23 cellular contexts compared by ENCODE assay signal in genomic region chr7:7731732-7732131, GRCh38. TPM values are rescaled to one million over a fixed set of nuclear protein-coding genes. Genes with fewer than 3 reads are reported as not detected.
A peak's percentile ranks its signal among the peaks of the same experiment; 100 is the strongest.
DNase-seq lines count a peak whose midpoint lies in the region; ATAC-seq, FAIRE-seq and TF ChIP-seq lines count a peak whose summit lies in the region.
"Had no signal": no experiment of that assay in that cellular context is flagged by ENCODE, and none has a peak within 500 bp of the region (broad histone marks: within the 10 kb centered on the region; RNA-seq: fewer than 3 reads in every experiment).

No MANE protein-coding gene starts in this region.

- FAIRE-seq in GM19239 (lab: Jason Lieb, UNC) (peak; percentile 33), islet of Langerhans (lab: Jason Lieb, UNC) (peak; percentile 68)

- no peak for TF ChIP-seq CTCF in Panc1 (IDR thresholded peaks at IDR 0.05)
- TF ChIP-seq CTCF in upper lobe of right lung (IDR thresholded peaks at IDR 0.05), result no peak
- TF ChIP-seq CTCF in transverse colon (IDR thresholded peaks at IDR 0.05), result no peak

- intact Hi-C loops in Panc1 (cut with micrococcal nuclease; ENCODE audit: unreplicated experiment) (no loop called here), upper lobe of right lung (cut with DNase I) (no loop called here), transverse colon (cut with DNase I; ENCODE audit: low total_unique reads) (no loop called here)

- POLR2A ChIA-PET in Panc1 (lab: Charles Lee), result no interaction called here

- CTCF ChIA-PET in Panc1 (lab: Charles Lee), result no interaction called here

- H3K4me1 ChIP-seq in Panc1 (ENCODE audit: control insufficient read depth, insufficient read depth, low read length) (peaks cover 19% of the 10 kb centered on the region), upper lobe of right lung (peaks cover 14% of the 10 kb centered on the region), GM23248 (ENCODE audit: insufficient read depth) (peaks cover 22% of the 10 kb centered on the region), transverse colon (peaks cover 0 to 21% (median 5%) of the 10 kb centered on the region in 4 donors)

- in situ Hi-C loops in Panc1 (cut with HindIII; ENCODE audit: low pct_unique_long_range_greater_than_20kb, low sequenced_read_pairs) (no loop called here), GM23248 (cut with MboI) (no loop called here), transverse colon (cut with MboI; ENCODE audit: low pct_ligation_motif_present in 1 of 4, low pct_unique_long_range_greater_than_20kb in 1 of 4, low sequenced_read_pairs in 3 of 4) (no loop called here)

- TF ChIP-seq POLR2A in transverse colon (IDR thresholded peaks at IDR 0.05), result no peak

- H3K36me3 ChIP-seq in Panc1 (ENCODE audit: control insufficient read depth, insufficient read depth, low read length) (no peaks in the 10 kb centered on the region), upper lobe of right lung (no peaks in the 10 kb centered on the region), GM23248 (ENCODE audit: low read depth) (no peaks in the 10 kb centered on the region), transverse colon (no peaks in the 10 kb centered on the region)
- H3K36me3 ChIP-seq: cardiac muscle cell had no signal

- H3K79me2 ChIP-seq in GM23248 (ENCODE audit: insufficient read depth), result no peaks in the 10 kb centered on the region

- no peak for TF ChIP-seq EP300 in transverse colon (IDR thresholded peaks at IDR 0.05; ENCODE audit: low read depth)

- peaks cover 15% of the 10 kb centered on the region for H3F3A ChIP-seq in GM23248 (ENCODE audit: insufficient read depth)

- no peaks in the 10 kb centered on the region for H3K9me2 ChIP-seq in GM23248 (ENCODE audit: insufficient read depth)

- no peak overlapping the region for H3K4me2 ChIP-seq in GM23248 (ENCODE audit: unreplicated experiment)
- H3K4me2 ChIP-seq: BLaER1 treated with 17β-estradiol and CSF1 and Interleukin-3, amounts not matched to agents 10 nM and 100 nM had no signal

- H3K27me3 ChIP-seq in Panc1 (ENCODE audit: control insufficient read depth, insufficient read depth, low read length) (no peaks in the 10 kb centered on the region), upper lobe of right lung (no peaks in the 10 kb centered on the region), GM23248 (replicated peaks; ENCODE audit: insufficient read depth) (no peaks in the 10 kb centered on the region), transverse colon (no peaks in the 10 kb centered on the region)
- H3K27me3 ChIP-seq: BLaER1 treated with 17β-estradiol and CSF1 and Interleukin-3, amounts not matched to agents 10 nM and 100 nM; cardiac muscle cell had no signal

- BruUV-seq in Panc1 (replicated peaks; lab: Mats Ljungman, UMichigan), result no TSS peak

- H3K9me3 ChIP-seq in Panc1 (ENCODE audit: control insufficient read depth, insufficient read depth, low read depth, low read length) (no peaks in the 10 kb centered on the region), upper lobe of right lung (no peaks in the 10 kb centered on the region), GM23248 (ENCODE audit: low read depth) (no peaks in the 10 kb centered on the region), transverse colon (no peaks in the 10 kb centered on the region)

- no peaks in the 10 kb centered on the region; the same call in 1 of the 2 replicates for H4K20me1 ChIP-seq in GM23248 (ENCODE audit: insufficient read depth)
- H4K20me1 ChIP-seq: BLaER1 treated with 17β-estradiol and CSF1 and Interleukin-3, amounts not matched to agents 10 nM and 100 nM had no signal

- H3K4me3 ChIP-seq in Panc1 (ENCODE audit: low read depth in 2 of 2, low read length in 2 of 2), result no peak overlapping the region
- H3K4me3 ChIP-seq in upper lobe of right lung, result no peak overlapping the region
- no peak overlapping the region for H3K4me3 ChIP-seq in GM23248
- H3K4me3 ChIP-seq in transverse colon, result no peak overlapping the region
- H3K4me3 ChIP-seq: BLaER1 treated with 17β-estradiol and CSF1 and Interleukin-3, amounts not matched to agents 10 nM and 100 nM; cardiac muscle cell had no signal

- no peak overlapping the region for H3K9ac ChIP-seq in GM23248
- H3K9ac ChIP-seq: BLaER1 treated with 17β-estradiol and CSF1 and Interleukin-3, amounts not matched to agents 10 nM and 100 nM had no signal

- ATAC-seq in Panc1 (no peak), GM18511 (IDR thresholded peaks at IDR 0.05; ENCODE audit: unreplicated experiment) (no peak), upper lobe of right lung (no peak)
- ATAC-seq: activated CD8-positive, alpha-beta memory T cell treated with anti-CD3 and anti-CD28 coated beads, Interleukin-2, amount 10 ng/mL, durations not matched to agents 7 days and 5 days; activated T-cell treated with anti-CD3 and anti-CD28 coated beads, Interleukin-2, amount 50 U/mL, for 72 hours; WTC11 had no signal

- H3K27ac ChIP-seq in Panc1 (ENCODE audit: low read length) (peak overlapping the region; percentile 68), upper lobe of right lung (no peak overlapping the region), GM23248 (no peak overlapping the region), transverse colon (peak overlapping the region in 1 of 4 donors; percentile 12)
- H3K27ac ChIP-seq: BLaER1 treated with 17β-estradiol and CSF1 and Interleukin-3, amounts not matched to agents 10 nM and 100 nM; cardiac muscle cell had no signal

- H2AFZ ChIP-seq in GM23248, result no peak overlapping the region

- DNase-seq in GM19239 (ENCODE audit: insufficient read length, low spot score) (no peak), Panc1 (ENCODE audit: low read depth, low spot score) (no peak), pulmonary artery endothelial cell (ENCODE audit: low read depth, low spot score) (peak; percentile 22), upper lobe of right lung (no peak), GM23248 (no peak), transverse colon (no peak)
- DNase-seq: activated CD4-positive, alpha-beta T cell treated with anti-CD3 and anti-CD28 coated beads, Interleukin-2, amount 50 U/mL, for 1 hour; activated CD8-positive, alpha-beta memory T cell treated with anti-CD3 and anti-CD28 coated beads, Interleukin-2, amount 10 ng/mL, durations not matched to agents 7 days and 5 days; activated naive CD4-positive, alpha-beta T cell treated with anti-CD3 and anti-CD28 coated beads, Interleukin-2, amount 50 U/mL, for 16 hours; activated T-cell treated with anti-CD3 and anti-CD28 coated beads, Interleukin-2, amount 50 U/mL, for 72 hours; aorta; Calu3; midbrain; NCI-H1417 treated with DMSO at 0.1 percent for 48 hours; NCI-H2081 treated with DMSO at 0.1 percent for 48 hours; NCI-H774; SHP77; SW 1271 had no signal

RNA-seq across cellular contexts. Expression of gene RPA3, which starts 13.3 kb away (rescaled TPM):
- total RNA-seq in Panc1 (2021; ENCODE audit: unreplicated experiment) (93.5 TPM), pulmonary artery endothelial cell (23.5 and 28.0 TPM in 2 replicates), upper lobe of right lung (21.4 TPM), transverse colon (10 to 100 TPM in 2 of 4 donors, 1 to 10 TPM in 2; 1.4 to 24.6 (median 7.6) TPM)
- 49.1 TPM for polyA plus RNA-seq in Panc1 (2012; ENCODE audit: insufficient read length)
- total RNA-seq in GM23248 (2014; rRNA removed; shearing (Covaris generic)), result 5.8 and 16.3 TPM in 2 replicates
- polyA plus RNA-seq in GM23248 (2016; fragmentation: Nextera tagmentation; extraction: Ambion mirVana), result 71.8 and 78.7 TPM in 2 replicates
